17 cellular contexts compared by ENCODE assay signal in the genomic region with DNA sequence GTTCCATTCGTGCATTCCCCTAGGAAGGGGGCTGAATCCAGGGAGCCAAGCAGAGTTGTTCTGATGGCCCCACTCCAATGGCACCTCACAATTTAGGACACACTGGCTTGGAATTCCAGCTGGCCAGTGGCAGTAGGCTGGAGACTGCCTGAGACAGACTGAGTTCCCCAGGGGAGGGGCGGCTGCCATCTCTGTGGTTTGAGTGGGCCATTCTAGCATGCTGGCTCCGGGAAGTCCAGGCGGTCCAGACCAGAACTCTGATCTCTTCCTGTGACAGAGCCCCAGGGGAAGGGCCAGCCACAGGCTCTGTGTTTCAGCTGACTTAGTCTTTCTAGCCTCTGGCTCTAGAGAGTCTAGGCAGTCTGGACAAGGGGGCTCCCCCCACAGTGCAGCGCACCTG. TPM values are rescaled to one million over a fixed set of nuclear protein-coding genes. Genes with fewer than 3 reads are reported as not detected.
DNase-seq lines count a peak whose midpoint lies in the region; ATAC-seq and TF ChIP-seq lines count a peak whose summit lies in the region.
"Had no signal": no experiment of that assay in that cellular context is flagged by ENCODE, and none has a peak within 500 bp of the region (broad histone marks: within the 10 kb centered on the region; RNA-seq: fewer than 3 reads in every experiment).

No MANE protein-coding gene starts in this region.

- in situ Hi-C loops in IMR-90 (cut with MboI; ENCODE audit: low sequenced_read_pairs) = no loop called here

- H3K4me2 ChIP-seq in IMR-90 (ENCODE audit: low read depth, low read length) = no peak overlapping the region
- no peak overlapping the region for H3K4me2 ChIP-seq in mesenchymal stem cell (ENCODE audit: low read length, poor library complexity, severe bottlenecking)
- no peak overlapping the region for H3K4me2 ChIP-seq in neuronal stem cell (ENCODE audit: insufficient read depth, low read length, poor library complexity, severe bottlenecking)
- H3K4me2 ChIP-seq: BLaER1 treated with 17β-estradiol and CSF1 and Interleukin-3, amounts not matched to agents 10 nM and 100 nM had no signal

- no peak overlapping the region for H3K14ac ChIP-seq in IMR-90 (replicated peaks; ENCODE audit: low read depth, low read length)
- no peak overlapping the region for H3K14ac ChIP-seq in mesenchymal stem cell (ENCODE audit: low read length in 2 of 2)
- peak overlapping the region; percentile 56 for H3K14ac ChIP-seq in neuronal stem cell (ENCODE audit: low read length)

- POLR2A ChIA-PET in IMR-90 (lab: Charles Lee; ENCODE audit: unreplicated experiment) = no interaction called here

- no peak overlapping the region for H2AFZ ChIP-seq in IMR-90 (replicated peaks; ENCODE audit: low read length, poor library complexity)
- H2AFZ ChIP-seq in mesenchymal stem cell (ENCODE audit: low read depth, low read length) = no peak overlapping the region
- no peak overlapping the region for H2AFZ ChIP-seq in neuronal stem cell (ENCODE audit: low read length)

- no peak overlapping the region for H2BK12ac ChIP-seq in mesenchymal stem cell (ENCODE audit: low read length in 2 of 2)
- no peak overlapping the region for H2BK12ac ChIP-seq in neuronal stem cell (ENCODE audit: low read length)

- dilution Hi-C loops in IMR-90 (cut with HindIII; ENCODE audit: low sequenced_read_pairs, unreplicated experiment) = no loop called here

- H3K9ac ChIP-seq in IMR-90 (ENCODE audit: low read depth, low read length) = no peak overlapping the region
- no peak overlapping the region for H3K9ac ChIP-seq in mesenchymal stem cell (ENCODE audit: low read length)
- no peak overlapping the region for H3K9ac ChIP-seq in neuronal stem cell (ENCODE audit: low read depth, low read length, poor library complexity)
- H3K9ac ChIP-seq: BLaER1 treated with 17β-estradiol and CSF1 and Interleukin-3, amounts not matched to agents 10 nM and 100 nM had no signal

- no peak for TF ChIP-seq POLR2A in IMR-90 (IDR thresholded peaks at IDR 0.05; ENCODE audit: low read depth, low read length)

- peak overlapping the region; percentile 28 for H2AK9ac ChIP-seq in IMR-90 (replicated peaks; ENCODE audit: low read depth, low read length, poor library complexity)

- H2BK120ac ChIP-seq in IMR-90 (ENCODE audit: low read depth, low read length) (no peak overlapping the region), mesenchymal stem cell (ENCODE audit: low read depth, low read length) (no peak overlapping the region), neuronal stem cell (ENCODE audit: low read depth, low read length) (no peak overlapping the region)

- H3K23ac ChIP-seq in IMR-90 (ENCODE audit: low read depth, low read length) = no peak overlapping the region
- H3K23ac ChIP-seq in mesenchymal stem cell (ENCODE audit: low read length in 2 of 2) = no peak overlapping the region
- no peak overlapping the region for H3K23ac ChIP-seq in neuronal stem cell (ENCODE audit: low read depth, low read length, poor library complexity)

- intact Hi-C loops in IMR-90 (cut with micrococcal nuclease) (no loop called here), aorta (cut with DNase I) (no loop called here)

- no TSS peak for BruUV-seq in IMR-90 (replicated peaks; lab: Mats Ljungman, UMichigan)

- H2AK5ac ChIP-seq in IMR-90 (ENCODE audit: low read depth, low read length) (no peak overlapping the region), mesenchymal stem cell (ENCODE audit: low read length, severe bottlenecking) (no peak overlapping the region), neuronal stem cell (ENCODE audit: low read depth, low read length) (no peak overlapping the region)

- no peaks in the 10 kb centered on the region for H4K20me1 ChIP-seq in IMR-90 (ENCODE audit: insufficient read depth, low read length)
- H4K20me1 ChIP-seq: BLaER1 treated with 17β-estradiol and CSF1 and Interleukin-3, amounts not matched to agents 10 nM and 100 nM had no signal

- H3K18ac ChIP-seq in IMR-90 (ENCODE audit: low read depth, low read length) = no peak overlapping the region
- H3K18ac ChIP-seq in mesenchymal stem cell (ENCODE audit: low read depth in 1 of 2, low read length in 2 of 2) = no peak overlapping the region
- H3K18ac ChIP-seq in neuronal stem cell (ENCODE audit: low read length) = no peak overlapping the region

- ATAC-seq in IMR-90 (ENCODE audit: low read depth) (no peak), aorta (ENCODE audit: low FRiP score) (peak; percentile 33)

- no peak overlapping the region for H2BK20ac ChIP-seq in IMR-90 (ENCODE audit: low read depth, low read length)

- 80% methylated on average over 1 of the region's 5 CpGs; no CpG with 5 or more reads in 1 of the 2 experiments for WGBS in IMR-90 (ENCODE audit: extremely low coverage in 2 of 2, insufficient read length in 1 of 2), 2 experiments
- 85% methylated on average over 5 of the region's 5 CpGs for WGBS in mesenchymal stem cell
- WGBS in neuronal stem cell (ENCODE audit: extremely low coverage in 2 of 2, insufficient read length in 2 of 2, insufficient replicate concordance in 1 of 2), 2 donors = no CpG with 5 or more reads among the region's 5 CpGs
- WGBS in aorta, 2 donors = 88% methylated on average over 5 of the region's 5 CpGs

- TF ChIP-seq CTCF in IMR-90 (conservative IDR thresholded peaks at IDR 0.05; ENCODE audit: low read depth, low read length) = no peak

- H4K91ac ChIP-seq in IMR-90 (ENCODE audit: insufficient read depth, low read depth, low read length) = no peak overlapping the region
- H4K91ac ChIP-seq in mesenchymal stem cell (ENCODE audit: low read length) = peak overlapping the region; percentile 11
- no peak overlapping the region for H4K91ac ChIP-seq in neuronal stem cell (ENCODE audit: low read depth, low read length, poor library complexity)

- DNase-seq in IMR-90 = no peak
- no peak for DNase-seq in mesenchymal stem cell
- DNase-seq in neuronal stem cell (ENCODE audit: low spot score) = no peak
- DNase-seq in aorta = no peak
- no peak for DNase-seq in SHP77 (lab: John Stamatoyannopoulos, UW)
- no peak for DNase-seq in activated CD4-positive, CD25-positive, alpha-beta regulatory T cell treated with anti-CD3 and anti-CD28 coated beads, Interleukin-2, amount 50 U/mL, for 72 hours
- no peak for DNase-seq in ureter (ENCODE audit: low spot score)
- no peak for DNase-seq in C1 segment of cervical spinal cord (lab: John Stamatoyannopoulos, UW)
- DNase-seq: Calu3; CD4-positive, alpha-beta memory T cell; COR-L47; DMS53; DND-41; GOT3; HFFc6 had no signal

- H2BK15ac ChIP-seq in IMR-90 (ENCODE audit: low read depth, low read length) (no peak overlapping the region), mesenchymal stem cell (ENCODE audit: low read depth, poor library complexity, severe bottlenecking) (no peak overlapping the region), neuronal stem cell (ENCODE audit: low read length) (no peak overlapping the region)

- no peaks in the 10 kb centered on the region; the same call in 1 of the 2 replicates for H3K9me3 ChIP-seq in IMR-90 (ENCODE audit: control insufficient read depth, insufficient read depth, low read length)
- peaks cover 7% of the 10 kb centered on the region for H3K9me3 ChIP-seq in mesenchymal stem cell (ENCODE audit: control insufficient read depth, low read length)
- H3K9me3 ChIP-seq in neuronal stem cell (replicated peaks in 1 of 2; ENCODE audit: control insufficient read depth in 2 of 2, insufficient read depth in 1 of 2, low read depth in 1 of 2, low read length in 2 of 2) = no peaks in the 10 kb centered on the region
- no peaks in the 10 kb centered on the region for H3K9me3 ChIP-seq in aorta (ENCODE audit: control insufficient read depth, low read length)
- H3K9me3 ChIP-seq: HAP-1 had no signal

- CTCF ChIA-PET in IMR-90 (lab: Yijun Ruan, JAX) = no interaction called here

- H3K4me3 ChIP-seq in IMR-90 (ENCODE audit: insufficient read depth, low read depth, low read length) = no peak overlapping the region
- H3K4me3 ChIP-seq in mesenchymal stem cell (ENCODE audit: insufficient read depth in 1 of 2, low read depth in 1 of 2, low read length in 2 of 2) = peak overlapping the region in 1 of 2 experiments; percentile 31
- no peak overlapping the region for H3K4me3 ChIP-seq in neuronal stem cell (ENCODE audit: low read length in 2 of 2)
- no peak overlapping the region for H3K4me3 ChIP-seq in aorta (ENCODE audit: low read length in 2 of 2)
- H3K4me3 ChIP-seq: BLaER1 treated with 17β-estradiol and CSF1 and Interleukin-3, amounts not matched to agents 10 nM and 100 nM; HAP-1 had no signal

- TF ChIP-seq RAD21 in IMR-90 (IDR thresholded peaks at IDR 0.05; ENCODE audit: low read length) = no peak

- no peak overlapping the region for H3K56ac ChIP-seq in IMR-90 (ENCODE audit: extremely low read depth, insufficient read depth, low read length)

- H3K27ac ChIP-seq in IMR-90 (ENCODE audit: insufficient read depth, low read length) = no peak overlapping the region
- no peak overlapping the region for H3K27ac ChIP-seq in mesenchymal stem cell (ENCODE audit: low read length, poor library complexity, severe bottlenecking)
- H3K27ac ChIP-seq in neuronal stem cell (replicated peaks; ENCODE audit: low read length) = no peak overlapping the region
- H3K27ac ChIP-seq in aorta (ENCODE audit: low read depth in 1 of 2, low read length in 2 of 2) = no peak overlapping the region
- H3K27ac ChIP-seq: BLaER1 treated with 17β-estradiol and CSF1 and Interleukin-3, amounts not matched to agents 10 nM and 100 nM had no signal

- H3K79me1 ChIP-seq in IMR-90 (ENCODE audit: low read depth in 1 of 2, low read length in 2 of 2) = no peaks in the 10 kb centered on the region
- no peaks in the 10 kb centered on the region for H3K79me1 ChIP-seq in mesenchymal stem cell (replicated peaks; ENCODE audit: low read length, poor library complexity, severe bottlenecking)
- no peaks in the 10 kb centered on the region for H3K79me1 ChIP-seq in neuronal stem cell (ENCODE audit: low read depth, low read length)

- no peaks in the 10 kb centered on the region; the same call in 1 of the 2 replicates for H3K27me3 ChIP-seq in IMR-90 (ENCODE audit: control insufficient read depth, insufficient read depth, low read length)
- H3K27me3 ChIP-seq in mesenchymal stem cell (ENCODE audit: control insufficient read depth in 1 of 2, insufficient read depth in 1 of 2, low read length in 2 of 2) = peaks cover 0 to 4% of the 10 kb centered on the region in 2 experiments
- no peaks in the 10 kb centered on the region for H3K27me3 ChIP-seq in neuronal stem cell (ENCODE audit: control insufficient read depth in 3 of 3, insufficient read depth in 3 of 3, low read depth in 1 of 3, low read length in 3 of 3)
- H3K27me3 ChIP-seq in aorta (ENCODE audit: control insufficient read depth in 1 of 2, insufficient read depth in 2 of 2, low read length in 1 of 2) = no peaks in the 10 kb centered on the region
- H3K27me3 ChIP-seq: BLaER1 treated with 17β-estradiol and CSF1 and Interleukin-3, amounts not matched to agents 10 nM and 100 nM had no signal

- no peak overlapping the region for H4K5ac ChIP-seq in IMR-90 (ENCODE audit: low read depth, low read length)

- H3K4ac ChIP-seq in IMR-90 (ENCODE audit: low read depth, low read length) (no peak overlapping the region), mesenchymal stem cell (ENCODE audit: low read depth in 1 of 2, low read length in 2 of 2) (no peak overlapping the region), neuronal stem cell (ENCODE audit: low read length) (no peak overlapping the region)

- no peaks in the 10 kb centered on the region for H3K36me3 ChIP-seq in IMR-90 (ENCODE audit: control insufficient read depth, insufficient read depth, low read length)
- no peaks in the 10 kb centered on the region for H3K36me3 ChIP-seq in mesenchymal stem cell (ENCODE audit: control insufficient read depth in 1 of 2, insufficient read depth in 2 of 2, low read depth in 1 of 2, low read length in 2 of 2)
- H3K36me3 ChIP-seq in neuronal stem cell (replicated peaks in 1 of 2; ENCODE audit: control insufficient read depth in 2 of 2, insufficient read depth in 2 of 2, low read length in 2 of 2) = no peaks in the 10 kb centered on the region
- H3K36me3 ChIP-seq in aorta (ENCODE audit: control insufficient read depth in 1 of 2, insufficient read depth in 2 of 2, low read length in 1 of 2) = no peaks in the 10 kb centered on the region
- H3K36me3 ChIP-seq: BLaER1 treated with 17β-estradiol and CSF1 and Interleukin-3, amounts not matched to agents 10 nM and 100 nM; HAP-1 had no signal

- H4K8ac ChIP-seq in IMR-90 (ENCODE audit: low read depth in 2 of 2, low read length in 2 of 2) (no peak overlapping the region), mesenchymal stem cell (ENCODE audit: low read length) (peak overlapping the region; percentile 13), neuronal stem cell (ENCODE audit: low read depth, low read length) (no peak overlapping the region)

- H3K9me1 ChIP-seq in IMR-90 (ENCODE audit: insufficient read depth, low read length) = no peaks in the 10 kb centered on the region

- no peak overlapping the region for H2BK5ac ChIP-seq in IMR-90 (ENCODE audit: low read depth, low read length, poor library complexity, severe bottlenecking)
- H2BK5ac ChIP-seq in mesenchymal stem cell (ENCODE audit: low read depth, low read length, poor library complexity, severe bottlenecking) = no peak overlapping the region
- no peak overlapping the region for H2BK5ac ChIP-seq in neuronal stem cell (ENCODE audit: low read length)

- no peaks in the 10 kb centered on the region; the same call in 1 of the 2 replicates for H3K4me1 ChIP-seq in IMR-90 (ENCODE audit: control insufficient read depth, insufficient read depth, low read length)
- H3K4me1 ChIP-seq in mesenchymal stem cell (ENCODE audit: control insufficient read depth, insufficient read depth, low read depth, low read length) = no peaks in the 10 kb centered on the region
- no peaks in the 10 kb centered on the region for H3K4me1 ChIP-seq in neuronal stem cell (ENCODE audit: control insufficient read depth in 2 of 2, insufficient read depth in 1 of 2, low read depth in 1 of 2, low read length in 2 of 2)
- H3K4me1 ChIP-seq in aorta (ENCODE audit: control insufficient read depth in 1 of 2, insufficient read depth in 2 of 2, low read length in 2 of 2) = no peaks in the 10 kb centered on the region
- H3K4me1 ChIP-seq: HAP-1 had no signal

RNA-seq across cellular contexts. Expression of gene SLC7A1, which starts 29.5 kb away (rescaled TPM):
- total RNA-seq in IMR-90 (2012; rRNA removed) (9.7 and 10.3 TPM in 2 replicates), aorta (10 to 100 TPM; 29.3 to 52.1 TPM), ureter (84.8 TPM)
- polyA plus RNA-seq in IMR-90 (2012; rRNA removed) (20.4 and 22.3 TPM in 2 replicates), aorta (1 to 10 TPM; 2.7 to 4.0 TPM)
- polyA plus RNA-seq in IMR-90 (2012; cell fraction: cytosol; rRNA removed) = 10.1 and 16.9 TPM in 2 replicates
- polyA plus RNA-seq in IMR-90 (2012; cell fraction: nucleus; rRNA removed; ENCODE audit: low replicate concordance) = 25.5 and 27.8 TPM in 2 replicates
- 14.6 TPM for polyA plus RNA-seq in mesenchymal stem cell (2013, experiment 1 of 2)
- polyA plus RNA-seq in mesenchymal stem cell (2013, experiment 2 of 2) = 14.5 TPM
- 13.7 TPM for polyA plus RNA-seq in neuronal stem cell (2013, experiment 1 of 2)
- 13.8 TPM for polyA plus RNA-seq in neuronal stem cell (2013, experiment 2 of 2)
